Comparison of ENCODE assay signal across 1 cellular context in genomic region chr7:29405891-29406290, GRCh38.
A peak's percentile ranks its signal among the peaks of the same experiment; 100 is the strongest.
TF ChIP-seq lines count a peak whose summit lies in the region.

No MANE protein-coding gene starts in this region.

TF ChIP-seq in HepG2, 621 proteins besides CTCF, POLR2A, EP300 and RAD21 (continued from another document and continues in another):
- TF ChIP-seq ETS1 (CRISPR knock-in tag; IDR thresholded peaks at IDR 0.05) (no peak), FOXA1 (IDR thresholded peaks at IDR 0.05) (no peak), FOXA1 (CRISPR knock-in tag; IDR thresholded peaks at IDR 0.05) (peak; percentile 62), ZC3H13 (CRISPR knock-in tag; IDR thresholded peaks at IDR 0.05) (no peak), STAG1 (CRISPR knock-in tag; IDR thresholded peaks at IDR 0.05) (0 out of 2 replicates have a peak, but pooled peaks have one; percentile 6), ZNF850 (CRISPR knock-in tag; conservative IDR thresholded peaks at IDR 0.05) (no peak), KLF16 (CRISPR knock-in tag; IDR thresholded peaks at IDR 0.05) (no peak), ZNF160 (CRISPR knock-in tag; IDR thresholded peaks at IDR 0.05) (no peak), ZSCAN21 (CRISPR knock-in tag; IDR thresholded peaks at IDR 0.05; ENCODE audit: borderline replicate concordance) (no peak), HMG20B (CRISPR knock-in tag; conservative IDR thresholded peaks at IDR 0.05) (no peak), ZFAT (CRISPR knock-in tag; conservative IDR thresholded peaks at IDR 0.05) (no peak), SOX5 (CRISPR knock-in tag; IDR thresholded peaks at IDR 0.05; ENCODE audit: borderline replicate concordance) (peak; percentile 88), JARID2 (CRISPR knock-in tag; IDR thresholded peaks at IDR 0.05; ENCODE audit: insufficient replicate concordance) (peak; percentile 36), ZNF30 (CRISPR knock-in tag; IDR thresholded peaks at IDR 0.05) (no peak), NAIF1 (CRISPR knock-in tag; IDR thresholded peaks at IDR 0.05; ENCODE audit: borderline replicate concordance) (no peak), ZBTB8A (CRISPR knock-in tag; IDR thresholded peaks at IDR 0.05; ENCODE audit: borderline replicate concordance, low read depth) (no peak), PBX2 (CRISPR knock-in tag; IDR thresholded peaks at IDR 0.05) (no peak), JDP2 (CRISPR knock-in tag; IDR thresholded peaks at IDR 0.05; ENCODE audit: borderline replicate concordance) (no peak), ZNF543 (CRISPR knock-in tag; IDR thresholded peaks at IDR 0.05) (0 out of 2 replicates have a peak, but pooled peaks have one; percentile 28), HNRNPL (IDR thresholded peaks at IDR 0.05; ENCODE audit: low read depth, low read length) (no peak), CEBPG (CRISPR knock-in tag; IDR thresholded peaks at IDR 0.05) (peak; percentile 67), FOSL2 (CRISPR knock-in tag; IDR thresholded peaks at IDR 0.05) (peak; percentile 63), ZKSCAN5 (CRISPR knock-in tag; IDR thresholded peaks at IDR 0.05) (no peak), SETDB1 (CRISPR knock-in tag; IDR thresholded peaks at IDR 0.05; ENCODE audit: borderline replicate concordance) (no peak), ZNF737 (CRISPR knock-in tag; IDR thresholded peaks at IDR 0.05; ENCODE audit: borderline replicate concordance) (no peak), ZBTB7A (CRISPR knock-in tag; IDR thresholded peaks at IDR 0.05) (no peak), THAP11 (CRISPR knock-in tag; IDR thresholded peaks at IDR 0.05) (no peak), ZNF670 (CRISPR knock-in tag; IDR thresholded peaks at IDR 0.05; ENCODE audit: borderline replicate concordance) (no peak), ZBTB10 (CRISPR knock-in tag; IDR thresholded peaks at IDR 0.05; ENCODE audit: borderline replicate concordance) (no peak), SIX4 (CRISPR knock-in tag; IDR thresholded peaks at IDR 0.05) (no peak), ZNF468 (CRISPR knock-in tag; IDR thresholded peaks at IDR 0.05) (no peak), ZNF510 (CRISPR knock-in tag; IDR thresholded peaks at IDR 0.05; ENCODE audit: low read depth) (no peak), ARID2 (CRISPR knock-in tag; IDR thresholded peaks at IDR 0.05; ENCODE audit: borderline replicate concordance) (no peak), RORA (CRISPR knock-in tag; IDR thresholded peaks at IDR 0.05) (no peak), ZNF205 (CRISPR knock-in tag; IDR thresholded peaks at IDR 0.05) (no peak), GRHL1 (CRISPR knock-in tag; conservative IDR thresholded peaks at IDR 0.05) (no peak), SRSF1 (optimal IDR thresholded peaks at IDR 0.05; ENCODE audit: low read depth, low read length) (no peak)
- TF ChIP-seq, protein P1, sequence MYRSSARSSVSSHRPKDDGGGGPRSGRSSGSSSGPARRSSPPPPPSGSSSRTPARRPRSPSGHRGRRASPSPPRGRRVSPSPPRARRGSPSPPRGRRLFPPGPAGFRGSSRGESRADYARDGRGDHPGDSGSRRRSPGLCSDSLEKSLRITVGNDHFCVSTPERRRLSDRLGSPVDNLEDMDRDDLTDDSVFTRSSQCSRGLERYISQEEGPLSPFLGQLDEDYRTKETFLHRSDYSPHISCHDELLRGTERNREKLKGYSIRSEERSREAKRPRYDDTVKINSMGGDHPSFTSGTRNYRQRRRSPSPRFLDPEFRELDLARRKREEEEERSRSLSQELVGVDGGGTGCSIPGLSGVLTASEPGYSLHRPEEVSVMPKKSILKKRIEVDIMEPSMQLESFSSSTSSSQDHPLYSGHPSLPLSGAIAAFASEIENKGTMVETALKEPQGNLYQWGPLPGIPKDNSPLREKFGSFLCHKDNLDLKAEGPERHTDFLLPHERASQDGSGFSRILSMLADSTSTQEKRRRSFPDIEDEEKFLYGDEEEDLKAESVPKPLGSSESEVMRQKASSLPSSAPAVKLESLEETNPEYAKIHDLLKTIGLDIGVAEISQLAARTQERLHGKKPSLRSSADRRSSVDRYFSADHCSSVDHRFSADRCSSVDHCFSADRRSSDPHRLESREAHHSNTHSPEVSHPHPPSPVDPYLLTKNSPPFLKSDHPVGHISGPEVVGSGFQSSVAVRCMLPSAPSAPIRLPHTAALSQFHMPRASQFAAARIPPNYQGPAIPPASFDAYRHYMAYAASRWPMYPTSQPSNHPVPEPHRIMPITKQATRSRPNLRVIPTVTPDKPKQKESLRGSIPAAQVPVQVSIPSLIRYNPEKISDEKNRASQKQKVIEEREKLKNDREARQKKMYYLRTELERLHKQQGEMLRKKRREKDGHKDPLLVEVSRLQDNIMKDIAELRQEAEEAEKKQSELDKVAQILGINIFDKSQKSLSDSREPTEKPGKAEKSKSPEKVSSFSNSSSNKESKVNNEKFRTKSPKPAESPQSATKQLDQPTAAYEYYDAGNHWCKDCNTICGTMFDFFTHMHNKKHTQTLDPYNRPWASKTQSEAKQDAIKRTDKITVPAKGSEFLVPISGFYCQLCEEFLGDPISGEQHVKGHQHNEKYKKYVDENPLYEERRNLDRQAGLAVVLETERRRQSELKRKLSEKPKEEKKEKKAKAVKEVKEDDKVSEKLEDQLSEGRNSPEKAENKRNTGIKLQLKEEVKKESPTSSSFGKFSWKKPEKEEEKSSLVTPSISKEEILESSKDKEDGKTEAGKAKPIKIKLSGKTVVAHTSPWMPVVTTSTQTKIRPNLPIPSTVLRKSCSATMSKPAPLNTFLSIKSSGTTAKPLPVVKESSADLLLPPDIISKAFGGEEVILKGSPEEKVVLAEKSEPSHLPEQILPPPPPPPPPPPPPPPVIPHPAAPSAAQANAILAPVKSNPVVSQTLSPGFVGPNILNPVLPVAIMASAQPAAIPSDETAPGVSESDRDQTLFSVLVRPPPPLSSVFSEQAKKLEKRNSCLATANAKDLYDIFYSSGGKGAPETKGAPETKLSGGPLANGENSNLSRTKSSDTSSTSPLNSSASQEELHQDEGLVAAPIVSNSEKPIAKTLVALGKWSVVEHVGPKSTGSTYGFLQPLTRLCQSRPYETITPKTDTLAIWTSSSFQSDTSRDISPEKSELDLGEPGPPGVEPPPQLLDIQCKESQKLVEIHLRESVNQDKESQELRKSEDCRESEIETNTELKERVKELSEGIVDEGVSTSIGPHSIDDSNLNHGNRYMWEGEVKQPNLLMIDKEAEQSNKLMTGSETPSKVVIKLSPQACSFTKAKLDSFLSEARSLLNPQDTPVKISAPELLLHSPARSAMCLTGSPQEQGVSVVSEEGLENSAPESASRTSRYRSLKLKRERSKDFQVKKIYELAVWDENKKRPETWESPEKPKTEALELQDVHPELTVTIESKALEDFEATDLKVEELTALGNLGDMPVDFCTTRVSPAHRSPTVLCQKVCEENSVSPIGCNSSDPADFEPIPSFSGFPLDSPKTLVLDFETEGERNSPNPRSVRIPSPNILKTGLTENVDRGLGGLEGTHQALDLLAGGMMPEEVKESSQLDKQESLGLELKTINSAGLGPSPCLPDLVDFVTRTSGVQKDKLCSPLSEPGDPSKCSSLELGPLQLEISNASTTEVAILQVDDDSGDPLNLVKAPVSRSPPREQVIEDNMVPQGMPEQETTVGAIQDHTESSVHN (CRISPR knock-in tag; IDR thresholded peaks at IDR 0.05): no peak
- TF ChIP-seq, protein P2, sequence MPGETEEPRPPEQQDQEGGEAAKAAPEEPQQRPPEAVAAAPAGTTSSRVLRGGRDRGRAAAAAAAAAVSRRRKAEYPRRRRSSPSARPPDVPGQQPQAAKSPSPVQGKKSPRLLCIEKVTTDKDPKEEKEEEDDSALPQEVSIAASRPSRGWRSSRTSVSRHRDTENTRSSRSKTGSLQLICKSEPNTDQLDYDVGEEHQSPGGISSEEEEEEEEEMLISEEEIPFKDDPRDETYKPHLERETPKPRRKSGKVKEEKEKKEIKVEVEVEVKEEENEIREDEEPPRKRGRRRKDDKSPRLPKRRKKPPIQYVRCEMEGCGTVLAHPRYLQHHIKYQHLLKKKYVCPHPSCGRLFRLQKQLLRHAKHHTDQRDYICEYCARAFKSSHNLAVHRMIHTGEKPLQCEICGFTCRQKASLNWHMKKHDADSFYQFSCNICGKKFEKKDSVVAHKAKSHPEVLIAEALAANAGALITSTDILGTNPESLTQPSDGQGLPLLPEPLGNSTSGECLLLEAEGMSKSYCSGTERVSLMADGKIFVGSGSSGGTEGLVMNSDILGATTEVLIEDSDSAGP (CRISPR knock-in tag; IDR thresholded peaks at IDR 0.05; ENCODE audit: borderline replicate concordance): no peak
- TF ChIP-seq, protein P3, sequence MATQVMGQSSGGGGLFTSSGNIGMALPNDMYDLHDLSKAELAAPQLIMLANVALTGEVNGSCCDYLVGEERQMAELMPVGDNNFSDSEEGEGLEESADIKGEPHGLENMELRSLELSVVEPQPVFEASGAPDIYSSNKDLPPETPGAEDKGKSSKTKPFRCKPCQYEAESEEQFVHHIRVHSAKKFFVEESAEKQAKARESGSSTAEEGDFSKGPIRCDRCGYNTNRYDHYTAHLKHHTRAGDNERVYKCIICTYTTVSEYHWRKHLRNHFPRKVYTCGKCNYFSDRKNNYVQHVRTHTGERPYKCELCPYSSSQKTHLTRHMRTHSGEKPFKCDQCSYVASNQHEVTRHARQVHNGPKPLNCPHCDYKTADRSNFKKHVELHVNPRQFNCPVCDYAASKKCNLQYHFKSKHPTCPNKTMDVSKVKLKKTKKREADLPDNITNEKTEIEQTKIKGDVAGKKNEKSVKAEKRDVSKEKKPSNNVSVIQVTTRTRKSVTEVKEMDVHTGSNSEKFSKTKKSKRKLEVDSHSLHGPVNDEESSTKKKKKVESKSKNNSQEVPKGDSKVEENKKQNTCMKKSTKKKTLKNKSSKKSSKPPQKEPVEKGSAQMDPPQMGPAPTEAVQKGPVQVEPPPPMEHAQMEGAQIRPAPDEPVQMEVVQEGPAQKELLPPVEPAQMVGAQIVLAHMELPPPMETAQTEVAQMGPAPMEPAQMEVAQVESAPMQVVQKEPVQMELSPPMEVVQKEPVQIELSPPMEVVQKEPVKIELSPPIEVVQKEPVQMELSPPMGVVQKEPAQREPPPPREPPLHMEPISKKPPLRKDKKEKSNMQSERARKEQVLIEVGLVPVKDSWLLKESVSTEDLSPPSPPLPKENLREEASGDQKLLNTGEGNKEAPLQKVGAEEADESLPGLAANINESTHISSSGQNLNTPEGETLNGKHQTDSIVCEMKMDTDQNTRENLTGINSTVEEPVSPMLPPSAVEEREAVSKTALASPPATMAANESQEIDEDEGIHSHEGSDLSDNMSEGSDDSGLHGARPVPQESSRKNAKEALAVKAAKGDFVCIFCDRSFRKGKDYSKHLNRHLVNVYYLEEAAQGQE (IDR thresholded peaks at IDR 0.05; ENCODE audit: borderline replicate concordance in 1 of 2, low read depth in 1 of 2, low read length in 2 of 2): no peak
- TF ChIP-seq, protein P4, sequence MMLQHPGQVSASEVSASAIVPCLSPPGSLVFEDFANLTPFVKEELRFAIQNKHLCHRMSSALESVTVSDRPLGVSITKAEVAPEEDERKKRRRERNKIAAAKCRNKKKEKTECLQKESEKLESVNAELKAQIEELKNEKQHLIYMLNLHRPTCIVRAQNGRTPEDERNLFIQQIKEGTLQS (CRISPR knock-in tag; IDR thresholded peaks at IDR 0.05): no peak
